ENCODE assay signal across 1 cellular context in the genomic region with DNA sequence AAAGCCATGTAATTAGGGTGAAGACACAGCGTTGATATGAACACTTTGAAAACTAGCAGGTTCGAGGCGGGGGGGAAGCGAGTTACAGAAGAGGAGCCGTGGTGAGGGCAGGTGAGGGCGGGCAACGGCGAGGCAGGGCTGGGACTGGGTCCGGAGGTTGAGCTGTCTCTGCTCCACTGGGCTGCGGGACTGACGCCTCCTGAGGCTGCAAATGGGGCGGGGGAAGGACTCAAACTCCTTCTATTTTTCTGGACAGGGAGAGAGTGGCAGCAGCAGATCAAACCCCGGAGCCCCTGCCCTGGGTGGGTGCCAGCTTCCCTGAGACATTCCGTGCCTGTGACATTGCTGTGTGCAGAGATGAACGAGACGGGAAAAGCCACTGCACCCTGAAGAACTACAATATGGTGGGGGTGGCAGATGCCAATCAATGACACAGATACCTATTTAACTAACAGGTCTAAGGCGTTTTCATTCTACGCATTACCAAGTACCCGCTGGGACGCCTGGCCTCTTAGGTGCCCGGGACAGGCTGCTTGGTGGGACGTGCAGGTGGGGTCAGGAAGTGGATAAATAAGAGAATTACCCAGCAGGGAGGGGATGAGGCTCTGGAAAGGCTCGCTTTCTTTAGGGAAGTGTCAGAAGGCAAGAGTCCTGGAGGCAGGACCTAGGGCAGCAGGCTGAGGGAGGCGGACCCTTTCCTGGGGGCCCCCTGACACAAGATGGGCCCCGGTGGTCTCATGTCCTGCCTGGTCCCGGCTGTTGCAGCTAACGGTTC.
TF ChIP-seq lines count a peak whose summit lies in the region.

No MANE protein-coding gene starts in this region.

TF ChIP-seq in H1, 55 proteins besides CTCF, POLR2A, EP300 and RAD21:
- TF ChIP-seq SIRT6 (IDR thresholded peaks at IDR 0.05; ENCODE audit: low read length), result no peak
- no peak for TF ChIP-seq HDAC6 (IDR thresholded peaks at IDR 0.05; ENCODE audit: low read depth, low read length)
- no peak for TF ChIP-seq GTF2F1 (IDR thresholded peaks at IDR 0.05; ENCODE audit: borderline replicate concordance, low read depth, low read length)
- no peak for TF ChIP-seq RBBP5 (IDR thresholded peaks at IDR 0.05; ENCODE audit: borderline replicate concordance, low read depth, low read length)
- TF ChIP-seq YY1 (IDR thresholded peaks at IDR 0.05; ENCODE audit: low read depth, low read length), result no peak
- TF ChIP-seq, protein P1, sequence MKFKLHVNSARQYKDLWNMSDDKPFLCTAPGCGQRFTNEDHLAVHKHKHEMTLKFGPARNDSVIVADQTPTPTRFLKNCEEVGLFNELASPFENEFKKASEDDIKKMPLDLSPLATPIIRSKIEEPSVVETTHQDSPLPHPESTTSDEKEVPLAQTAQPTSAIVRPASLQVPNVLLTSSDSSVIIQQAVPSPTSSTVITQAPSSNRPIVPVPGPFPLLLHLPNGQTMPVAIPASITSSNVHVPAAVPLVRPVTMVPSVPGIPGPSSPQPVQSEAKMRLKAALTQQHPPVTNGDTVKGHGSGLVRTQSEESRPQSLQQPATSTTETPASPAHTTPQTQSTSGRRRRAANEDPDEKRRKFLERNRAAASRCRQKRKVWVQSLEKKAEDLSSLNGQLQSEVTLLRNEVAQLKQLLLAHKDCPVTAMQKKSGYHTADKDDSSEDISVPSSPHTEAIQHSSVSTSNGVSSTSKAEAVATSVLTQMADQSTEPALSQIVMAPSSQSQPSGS (IDR thresholded peaks at IDR 0.05; ENCODE audit: low read length), result no peak
- no peak for TF ChIP-seq CBX8 (IDR thresholded peaks at IDR 0.05; ENCODE audit: borderline replicate concordance, low read depth, low read length)
- no peak for TF ChIP-seq CTBP2 (IDR thresholded peaks at IDR 0.05; ENCODE audit: borderline replicate concordance, insufficient read depth, insufficient read length, low read length)
- no peak for TF ChIP-seq CBX5 (IDR thresholded peaks at IDR 0.05; ENCODE audit: low read depth, low read length)
- no peak for TF ChIP-seq SP1 (IDR thresholded peaks at IDR 0.05; ENCODE audit: low read depth, low read length)
